ENCODE assay signal across 8 cellular contexts in the genomic region with DNA sequence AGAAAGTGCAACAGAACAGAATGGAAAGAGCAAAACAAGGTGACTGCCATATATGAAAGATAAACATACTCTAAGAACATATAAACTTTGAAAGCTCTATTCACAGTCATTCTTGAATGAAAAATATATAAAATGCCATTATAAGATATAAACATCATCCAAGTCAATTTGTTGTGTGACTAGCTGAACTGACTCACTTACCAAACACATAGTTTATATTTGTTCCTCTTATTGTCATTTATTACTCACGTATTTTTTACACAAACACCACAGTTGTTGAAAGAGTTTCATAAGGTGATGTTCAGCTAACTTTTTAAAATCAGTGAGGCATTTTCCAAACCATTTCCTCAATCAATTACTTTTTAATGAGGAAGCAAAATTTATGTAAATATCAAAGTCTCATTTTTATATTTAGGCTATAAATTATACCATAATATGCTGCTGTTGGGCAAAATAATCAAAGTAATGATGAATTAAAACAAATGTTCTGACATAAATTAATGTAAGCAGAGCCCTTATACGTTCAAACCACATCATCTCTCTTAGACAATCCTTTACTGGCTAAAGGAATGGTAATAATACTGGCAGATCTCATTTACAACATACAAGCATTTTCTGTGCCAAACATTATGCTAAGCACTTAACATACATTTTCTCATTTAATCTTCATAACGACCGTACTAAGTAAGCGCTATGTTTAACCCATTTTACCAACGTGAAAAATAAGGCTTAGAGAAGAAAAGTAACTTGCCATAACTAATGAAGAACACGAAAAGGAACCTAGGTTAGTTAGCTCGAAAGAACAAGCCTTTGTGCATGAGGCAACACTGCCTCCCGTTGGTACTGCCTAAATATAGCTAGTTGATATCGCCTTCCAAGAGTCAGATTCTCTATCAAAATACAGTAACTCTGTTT. TPM values are rescaled to one million over a fixed set of nuclear protein-coding genes. Genes with fewer than 3 reads are reported as not detected.
DNase-seq lines count a peak whose midpoint lies in the region; ATAC-seq and TF ChIP-seq lines count a peak whose summit lies in the region.

No MANE protein-coding gene starts in this region.

- H3K9me3 ChIP-seq in parathyroid adenoma (ENCODE audit: control insufficient read depth, low read length) = no peaks in the 10 kb centered on the region

- H3K36me3 ChIP-seq in parathyroid adenoma (ENCODE audit: control insufficient read depth, insufficient read depth, low read length) = no peaks in the 10 kb centered on the region

- no peak overlapping the region for H3K4me3 ChIP-seq in parathyroid adenoma (ENCODE audit: low read depth, low read length)

- no peak for TF ChIP-seq POLR2A in erythroblast (IDR thresholded peaks at IDR 0.05; ENCODE audit: low read length)

- H3K4me1 ChIP-seq in parathyroid adenoma = no peaks in the 10 kb centered on the region

- H3K27ac ChIP-seq in parathyroid adenoma = no peak overlapping the region

- H3K79me2 ChIP-seq in parathyroid adenoma = no peaks in the 10 kb centered on the region

- DNase-seq in activated CD8-positive, alpha-beta memory T cell treated with anti-CD3 and anti-CD28 coated beads, Interleukin-2, amount 50 U/mL, for 24 hours (ENCODE audit: extremely low read depth) = peak; percentile 23
- no peak for DNase-seq in activated CD8-positive, alpha-beta memory T cell treated with anti-CD3 and anti-CD28 coated beads for 24 hours
- DNase-seq in NCI-H2107 (lab: John Stamatoyannopoulos, UW) (peak; percentile 12), erythroblast (lab: John Stamatoyannopoulos, UW) (peak; percentile 32 to 49), mesenteric fat pad (ENCODE audit: low spot score) (no peak)
- DNase-seq in activated CD4-positive, alpha-beta T cell treated with anti-CD3 and anti-CD28 coated beads, Interleukin-2, amount 50 U/mL, for 1 hour = peak; percentile 62

- H3K27me3 ChIP-seq in parathyroid adenoma (ENCODE audit: control insufficient read depth, insufficient read depth, low read length) = no peaks in the 10 kb centered on the region

- peak; percentile 88 for ATAC-seq in HG02588 (IDR thresholded peaks at IDR 0.05; ENCODE audit: unreplicated experiment)

- TF ChIP-seq CTCF in parathyroid adenoma (IDR thresholded peaks at IDR 0.05) = peak; percentile 16

- H2AFZ ChIP-seq in parathyroid adenoma = no peak overlapping the region

- no peak overlapping the region for H3K9ac ChIP-seq in parathyroid adenoma

- H3K4me2 ChIP-seq in parathyroid adenoma (ENCODE audit: low read length) = no peak overlapping the region

RNA-seq across cellular contexts. Expression of a gene that starts 7.3 kb away (rescaled TPM):
- 2.0 TPM for total RNA-seq in mesenteric fat pad

Comparison
In these comparisons a context has a peak if more than half of its experiments do, and no peak if none do; other contexts are left out.
1. DNase-seq: peak in activated CD8-positive, alpha-beta memory T cell treated with anti-CD3 and anti-CD28 coated beads, Interleukin-2, amount 50 U/mL, for 24 hours (single experiment), NCI-H2107 (single experiment), activated CD4-positive, alpha-beta T cell treated with anti-CD3 and anti-CD28 coated beads, Interleukin-2, amount 50 U/mL, for 1 hour (single experiment) and erythroblast (2 of 2); none in activated CD8-positive, alpha-beta memory T cell treated with anti-CD3 and anti-CD28 coated beads for 24 hours (single experiment) and mesenteric fat pad (single experiment).